ENCODE assay signal across 10 cellular contexts in the genomic region with DNA sequence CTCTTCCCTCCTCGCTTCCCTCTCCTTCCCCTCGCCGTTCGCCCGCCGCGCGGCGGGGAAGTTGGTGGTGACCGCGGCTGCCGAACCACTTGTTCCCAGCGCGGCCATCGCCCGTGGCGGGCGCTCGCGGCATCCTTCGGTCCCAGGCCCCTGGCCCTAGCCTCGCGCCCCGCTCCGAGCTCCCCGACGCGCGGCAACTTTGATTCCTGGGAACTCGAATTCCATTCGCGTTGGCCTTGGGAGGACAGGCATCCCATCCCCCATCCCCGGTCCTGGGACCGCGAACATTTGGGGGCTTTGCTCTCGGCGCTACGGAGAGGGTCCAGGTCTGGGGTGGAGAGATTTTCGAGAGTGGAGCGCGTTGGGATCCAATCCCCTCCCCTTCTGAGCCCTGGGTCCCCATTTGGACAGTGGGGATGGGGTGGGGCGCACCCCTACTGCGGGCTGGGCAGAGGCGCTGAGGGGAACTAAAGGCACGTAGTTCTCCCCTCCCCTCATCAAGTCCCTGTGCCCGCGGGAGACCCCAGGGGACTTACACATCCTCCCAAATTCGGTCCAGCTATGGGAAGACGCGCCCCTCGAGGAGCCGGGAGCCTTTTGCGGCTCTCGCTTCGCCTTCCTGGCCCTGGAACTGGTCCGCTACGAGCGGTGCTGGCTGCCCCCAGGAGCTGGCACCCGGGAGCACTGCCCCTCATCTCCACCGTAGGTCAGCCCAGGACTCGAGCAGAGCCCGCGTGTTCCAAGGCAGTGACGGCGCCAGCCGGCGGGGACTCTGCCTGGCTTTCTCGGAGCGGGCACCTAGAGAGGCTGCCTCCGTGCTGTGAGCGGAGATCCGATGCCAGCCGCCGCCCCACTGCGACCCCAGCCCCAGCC. TPM values are rescaled to one million over a fixed set of nuclear protein-coding genes. Genes with fewer than 3 reads are reported as not detected.
DNase-seq lines count a peak whose midpoint lies in the region; ATAC-seq, FAIRE-seq and TF ChIP-seq lines count a peak whose summit lies in the region.
"Had no signal": no experiment of that assay in that cellular context is flagged by ENCODE, and none has a peak within 500 bp of the region (broad histone marks: within the 10 kb centered on the region; RNA-seq: fewer than 3 reads in every experiment).

No MANE protein-coding gene starts in this region.

- intact Hi-C loops in endothelial cell of umbilical vein (cut with micrococcal nuclease): no loop called here

- no peaks in the 10 kb centered on the region for H3K9me3 ChIP-seq in BLaER1 treated with 17β-estradiol and CSF1 and Interleukin-3, amounts not matched to agents 10 nM and 100 nM (replicated peaks in 1 of 11)
- H3K9me3 ChIP-seq in HUES64 (ENCODE audit: insufficient read depth, low read depth, low read length) (no peaks in the 10 kb centered on the region), endothelial cell of umbilical vein (replicated peaks; ENCODE audit: control insufficient read depth, insufficient read depth, low read length) (no peaks in the 10 kb centered on the region), osteoblast (ENCODE audit: low read depth, low read length) (no peaks in the 10 kb centered on the region)

- DNase-seq in endothelial cell of umbilical vein (ENCODE audit: low read depth, low spot score): no peak
- DNase-seq in osteoblast (ENCODE audit: insufficient read length, low spot score, missing footprints): peak; percentile 86
- DNase-seq in stimulated activated CD8-positive, alpha-beta memory T cell treated with anti-CD3 and anti-CD28 coated beads, Interleukin-4, amount 100 ng/mL, for 48 hours: no peak
- DNase-seq in NCI-H2107 treated with DMSO at 0.1 percent for 48 hours (lab: John Stamatoyannopoulos, UW; ENCODE audit: unreplicated experiment): no peak
- DNase-seq: brain microvascular endothelial cell had no signal

- peak overlapping the region; percentile 48 to 77 (median 66) for H3K4me3 ChIP-seq in BLaER1 treated with 17β-estradiol and CSF1 and Interleukin-3, amounts not matched to agents 10 nM and 100 nM
- H3K4me3 ChIP-seq in HUES64 (ENCODE audit: low read length): peak overlapping the region; percentile 54
- no peak overlapping the region for H3K4me3 ChIP-seq in endothelial cell of umbilical vein (replicated peaks in 1 of 3; ENCODE audit: insufficient read depth in 1 of 3, low read depth in 1 of 3, low read length in 3 of 3)
- no peak overlapping the region for H3K4me3 ChIP-seq in osteoblast (ENCODE audit: insufficient read depth, low read length)

- H3K9me1 ChIP-seq in endothelial cell of umbilical vein (replicated peaks; ENCODE audit: control insufficient read depth, extremely low read depth, insufficient read depth, low read length): no peaks in the 10 kb centered on the region

- no peak for TF ChIP-seq CTCF in endothelial cell of umbilical vein (IDR thresholded peaks at IDR 0.05; ENCODE audit: extremely low read depth in 1 of 2, insufficient read depth in 1 of 2, low read depth in 1 of 2, low read length in 2 of 2)
- TF ChIP-seq CTCF in osteoblast (IDR thresholded peaks at IDR 0.05; ENCODE audit: extremely low read depth, low read depth, low read length): no peak

- no TSS peak for BruUV-seq in endothelial cell of umbilical vein (replicated peaks; lab: Mats Ljungman, UMichigan)

- H2AFZ ChIP-seq in endothelial cell of umbilical vein (ENCODE audit: low read depth, low read length): peak overlapping the region; percentile 45
- H2AFZ ChIP-seq in osteoblast (ENCODE audit: low read length): no peak overlapping the region

- dilution Hi-C loops in endothelial cell of umbilical vein (cut with MboI; ENCODE audit: extremely low pct_ligation_motif_present, low sequenced_read_pairs): no loop called here

- WGBS in HUES64: 2% methylated on average over 75 of the region's 75 CpGs

- peak overlapping the region in 2 of 11 experiments; percentile 29 to 40; a peak in 1 of 22 replicates for H3K27ac ChIP-seq in BLaER1 treated with 17β-estradiol and CSF1 and Interleukin-3, amounts not matched to agents 10 nM and 100 nM
- H3K27ac ChIP-seq in HUES64 (ENCODE audit: low read depth, low read length): no peak overlapping the region
- H3K27ac ChIP-seq in endothelial cell of umbilical vein (ENCODE audit: insufficient read depth, low read depth, low read length): no peak overlapping the region
- H3K27ac ChIP-seq in osteoblast (ENCODE audit: low read depth, low read length): no peak overlapping the region
- H3K27ac ChIP-seq: brain microvascular endothelial cell, RWPE1 had no signal

- H3K36me3 ChIP-seq in BLaER1 treated with 17β-estradiol and CSF1 and Interleukin-3, amounts not matched to agents 10 nM and 100 nM: no peaks in the 10 kb centered on the region
- H3K36me3 ChIP-seq in HUES64 (ENCODE audit: insufficient read depth, low read length) (no peaks in the 10 kb centered on the region), endothelial cell of umbilical vein (ENCODE audit: control insufficient read depth in 2 of 2, extremely low read depth in 1 of 2, insufficient read depth in 2 of 2, low read length in 2 of 2) (no peaks in the 10 kb centered on the region), osteoblast (ENCODE audit: insufficient read depth, low read length) (no peaks in the 10 kb centered on the region)
- H3K36me3 ChIP-seq: brain microvascular endothelial cell had no signal

- peaks cover 46 to 61% (median 52%) of the 10 kb centered on the region in 11 experiments for H3K27me3 ChIP-seq in BLaER1 treated with 17β-estradiol and CSF1 and Interleukin-3, amounts not matched to agents 10 nM and 100 nM
- H3K27me3 ChIP-seq in HUES64 (ENCODE audit: insufficient read depth, low read length) (peaks cover 76% of the 10 kb centered on the region), endothelial cell of umbilical vein (ENCODE audit: control insufficient read depth in 2 of 2, insufficient read depth in 2 of 2, low read length in 2 of 2) (peaks cover 42 to 57% of the 10 kb centered on the region in 2 experiments), osteoblast (ENCODE audit: insufficient read depth, low read length) (peaks cover 66% of the 10 kb centered on the region)

- peaks cover 0 to 22% (median 11%) of the 10 kb centered on the region in 11 experiments; a peak in 10 of 22 replicates for H4K20me1 ChIP-seq in BLaER1 treated with 17β-estradiol and CSF1 and Interleukin-3, amounts not matched to agents 10 nM and 100 nM
- H4K20me1 ChIP-seq in endothelial cell of umbilical vein (replicated peaks; ENCODE audit: control insufficient read depth, extremely low read depth, insufficient read depth, low read length) (no peaks in the 10 kb centered on the region), osteoblast (ENCODE audit: insufficient read depth, low read length) (no peaks in the 10 kb centered on the region)

- CTCF ChIA-PET in endothelial cell of umbilical vein (lab: Charles Lee): interaction anchor here (1.0 to 2.5 kb wide), 6 partner anchors 13 to 414 kb away, joined by 4 to 30 read pairs (median 5); no protein-coding TSS in a partner anchor

- POLR2A ChIA-PET in endothelial cell of umbilical vein (lab: Charles Lee): no interaction called here

- peak overlapping the region; percentile 91 to 100 (median 99) for H3K4me2 ChIP-seq in BLaER1 treated with 17β-estradiol and CSF1 and Interleukin-3, amounts not matched to agents 10 nM and 100 nM
- H3K4me2 ChIP-seq in endothelial cell of umbilical vein (ENCODE audit: insufficient read depth, low read length): no peak overlapping the region
- H3K4me2 ChIP-seq in osteoblast (ENCODE audit: insufficient read depth, low read length): no peak overlapping the region

- FAIRE-seq in endothelial cell of umbilical vein (lab: Jason Lieb, UNC): no peak

- TF ChIP-seq POLR2A in endothelial cell of umbilical vein (IDR thresholded peaks at IDR 0.05; ENCODE audit: low read depth, low read length): no peak

- peaks cover 10 to 28% (median 20%) of the 10 kb centered on the region in 10 experiments for H3K4me1 ChIP-seq in BLaER1 treated with 17β-estradiol and CSF1 and Interleukin-3, amounts not matched to agents 10 nM and 100 nM
- H3K4me1 ChIP-seq in HUES64 (ENCODE audit: insufficient read depth, low read length): peaks cover 8% of the 10 kb centered on the region; the same call in 1 of the 2 replicates
- H3K4me1 ChIP-seq in endothelial cell of umbilical vein (ENCODE audit: control insufficient read depth, extremely low read depth, insufficient read depth, low read length): no peaks in the 10 kb centered on the region
- H3K4me1 ChIP-seq in osteoblast (ENCODE audit: insufficient read depth, low read length): no peaks in the 10 kb centered on the region

- ATAC-seq in HG03342 (IDR thresholded peaks at IDR 0.05; ENCODE audit: unreplicated experiment): no peak
- no peak for ATAC-seq in HG03097 (IDR thresholded peaks at IDR 0.05; ENCODE audit: low FRiP score, unreplicated experiment)

- H3K9ac ChIP-seq in BLaER1 treated with 17β-estradiol and CSF1 and Interleukin-3, amounts not matched to agents 10 nM and 100 nM: peak overlapping the region in 10 of 11 experiments; percentile 31 to 77 (median 67); a peak in 20 of 22 replicates
- H3K9ac ChIP-seq in HUES64 (ENCODE audit: low read depth, low read length) (peak overlapping the region; percentile 7; the same call in 1 of the 2 replicates), endothelial cell of umbilical vein (replicated peaks; ENCODE audit: extremely low read depth, insufficient read depth, low read length) (no peak overlapping the region)

- H3K79me2 ChIP-seq in endothelial cell of umbilical vein (ENCODE audit: control insufficient read depth, insufficient read depth, low read length) (no peaks in the 10 kb centered on the region), osteoblast (ENCODE audit: insufficient read depth, low read length) (no peaks in the 10 kb centered on the region)

TF ChIP-seq in endothelial cell of umbilical vein, 7 proteins besides CTCF, POLR2A, EP300 and RAD21:
- TF ChIP-seq FOS (IDR thresholded peaks at IDR 0.05; ENCODE audit: borderline replicate concordance, insufficient read depth, low read length) (no peak), EZH2 (IDR thresholded peaks at IDR 0.05; ENCODE audit: borderline replicate concordance, low read depth, low read length, severe bottlenecking) (peak; percentile 88)

RNA-seq across cellular contexts. Expression of gene CDH23, which starts 0.9 kb away (rescaled TPM):
- polyA plus RNA-seq in HUES64 (2013, experiment 1 of 2): 4.0 TPM
- 5.1 TPM for polyA plus RNA-seq in HUES64 (2013, experiment 2 of 2)
- total RNA-seq in endothelial cell of umbilical vein (not detected in 2 replicates), osteoblast (under 0.01 and 0.36 TPM in 2 replicates)
- not detected in 2 replicates for polyA plus RNA-seq in endothelial cell of umbilical vein
- polyA plus RNA-seq in endothelial cell of umbilical vein (2011; cell fraction: cytosol; rRNA removed): 0.04 TPM in 1 of 2 replicates, not detected in the other
- not detected in 2 replicates for polyA plus RNA-seq in endothelial cell of umbilical vein (2011; cell fraction: nucleus; rRNA removed)
- 0.07 TPM in 1 of 2 replicates, not detected in the other for polyA plus RNA-seq in endothelial cell of umbilical vein (2012)
- polyA minus RNA-seq in endothelial cell of umbilical vein: 0.08 and 0.10 TPM in 2 replicates
- polyA minus RNA-seq in endothelial cell of umbilical vein (2011; cell fraction: cytosol; rRNA and poly(A)+ RNA removed): not detected
- not detected in 2 replicates for polyA minus RNA-seq in endothelial cell of umbilical vein (2011; cell fraction: nucleus; rRNA and poly(A)+ RNA removed)

Comparison
In these comparisons a context has a peak if more than half of its experiments do, and no peak if none do; other contexts are left out.
1. H3K4me2 ChIP-seq: peak in BLaER1 treated with 17β-estradiol and CSF1 and Interleukin-3, amounts not matched to agents 10 nM and 100 nM (11 of 11); none in endothelial cell of umbilical vein (single experiment) and osteoblast (single experiment).
2. H3K4me3 ChIP-seq: peak in BLaER1 treated with 17β-estradiol and CSF1 and Interleukin-3, amounts not matched to agents 10 nM and 100 nM (10 of 10) and HUES64 (single experiment); none in endothelial cell of umbilical vein (0 of 3) and osteoblast (single experiment).